Comparison of ENCODE assay signal across 1 cellular context in genomic region chr5:432201-432927, GRCh38.
A peak's percentile ranks its signal among the peaks of the same experiment; 100 is the strongest.
TF ChIP-seq lines count a peak whose summit lies in the region.

No MANE protein-coding gene starts in this region.

TF ChIP-seq in HepG2, 621 proteins besides CTCF, POLR2A, EP300 and RAD21:
- TF ChIP-seq ZBED4 (CRISPR knock-in tag; IDR thresholded peaks at IDR 0.05; ENCODE audit: borderline replicate concordance) (no peak), MNT (IDR thresholded peaks at IDR 0.05) (peak; percentile 53; the same call in 1 of the 2 replicates)
